In the genomic region with DNA sequence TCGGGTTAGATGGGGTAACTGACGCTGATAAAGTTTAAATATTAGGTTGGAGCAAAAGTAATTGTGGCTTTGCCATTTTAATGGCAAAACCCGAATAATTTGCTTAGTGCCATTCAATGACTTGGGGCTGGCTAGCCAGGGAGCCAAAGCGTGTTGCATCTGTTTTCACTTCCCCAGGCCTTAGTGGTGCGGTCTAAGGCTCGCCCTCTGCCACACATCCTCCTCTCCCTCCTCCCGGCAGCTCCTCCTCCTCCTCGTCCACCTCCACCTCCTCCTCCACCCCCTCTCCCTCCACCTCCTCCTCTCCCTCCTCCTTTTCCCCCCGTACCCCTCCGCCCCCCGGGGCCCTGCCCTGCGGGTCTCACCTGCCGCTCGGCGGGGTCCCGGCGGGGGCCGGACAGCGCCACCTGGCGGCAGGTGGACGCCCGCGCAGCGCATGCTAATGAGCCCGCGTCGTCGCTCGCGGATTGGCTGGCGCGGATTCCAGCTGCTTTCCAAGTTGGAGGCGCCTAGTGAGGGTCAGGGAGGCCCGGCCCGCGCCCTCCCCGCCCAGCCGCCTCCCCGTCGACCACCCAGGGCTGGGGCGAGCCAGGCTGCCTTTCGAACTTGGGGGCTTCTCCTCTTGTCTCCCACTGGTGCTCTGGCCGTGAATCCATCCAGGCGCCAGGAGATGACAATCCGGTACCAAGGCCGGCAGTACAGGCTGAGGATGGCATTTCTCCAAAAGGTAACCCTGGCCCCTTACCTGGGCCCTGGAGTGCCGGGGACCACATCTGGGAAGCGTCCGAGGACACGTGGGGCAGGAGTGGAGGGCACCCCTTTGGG, we compare ENCODE assay signal across 8 cellular contexts. TPM values are rescaled to one million over a fixed set of nuclear protein-coding genes. Genes with fewer than 3 reads are reported as not detected.
DNase-seq lines count a peak whose midpoint lies in the region; ATAC-seq and TF ChIP-seq lines count a peak whose summit lies in the region.

No MANE protein-coding gene starts in this region.

- ATAC-seq in GM18909 (IDR thresholded peaks at IDR 0.05; ENCODE audit: poor library complexity, unreplicated experiment) = peak; percentile 78
- ATAC-seq in HG03159 (IDR thresholded peaks at IDR 0.05; ENCODE audit: unreplicated experiment) = peak; percentile 77
- ATAC-seq in left colon = peak; percentile 89

- H3K4me3 ChIP-seq in choroid plexus epithelial cell (ENCODE audit: low read depth, low read length) = peak overlapping the region; percentile 50

- peak; percentile 69 for DNase-seq in AG08395 (ENCODE audit: low spot score)
- DNase-seq in NCI-H226 = peak; percentile 68
- peak; percentile 85 for DNase-seq in activated CD4-positive, CD25-positive, alpha-beta regulatory T cell treated with anti-CD3 and anti-CD28 coated beads, Interleukin-2, amount 50 U/mL, for 72 hours
- peak; percentile 76 for DNase-seq in choroid plexus epithelial cell (ENCODE audit: low read depth)
- DNase-seq in left colon = peak; percentile 78 to 91
- DNase-seq in stimulated activated CD4-positive, alpha-beta T cell treated with anti-CD3 and anti-CD28 coated beads, Interleukin-1b, Interleukin-23, amount 100 ng/mL, for 48 hours = peak; percentile 74

- intact Hi-C loops in left colon (cut with DNase I, micrococcal nuclease) = no loop called here

- peak; percentile 58 for TF ChIP-seq CTCF in choroid plexus epithelial cell (conservative IDR thresholded peaks at IDR 0.05; ENCODE audit: low read depth, low read length)

RNA-seq across cellular contexts. Expression of a gene that starts 36.6 kb away (rescaled TPM):
- 10 to 100 TPM in 1 of 2 donors, 1 to 10 TPM in 1; 7.1 to 11.4 TPM for total RNA-seq in left colon

RNA-seq across cellular contexts. Expression of a gene that starts 44.0 kb away (rescaled TPM):
- total RNA-seq in left colon = 10 to 100 TPM; 59.2 to 90.7 TPM

Comparison
In these comparisons a context has a peak if more than half of its experiments do, and no peak if none do; other contexts are left out.
1. Peak in every context shown above with its lines: DNase-seq, ATAC-seq and H3K4me3 ChIP-seq.